In genomic region chr10:124703372-124703771, GRCh38 we compare ENCODE assay signal across 12 cellular contexts. TPM values are rescaled to one million over a fixed set of nuclear protein-coding genes. Genes with fewer than 3 reads are reported as not detected.
A peak's percentile ranks its signal among the peaks of the same experiment; 100 is the strongest.
DNase-seq lines count a peak whose midpoint lies in the region; ATAC-seq, FAIRE-seq and TF ChIP-seq lines count a peak whose summit lies in the region.
"Had no signal": no experiment of that assay in that cellular context is flagged by ENCODE, and none has a peak within 500 bp of the region (broad histone marks: within the 10 kb centered on the region; RNA-seq: fewer than 3 reads in every experiment).

No MANE protein-coding gene starts in this region.

- no peaks in the 10 kb centered on the region for H3K27me3 Mint-ChIP-seq in activated CD4-positive, alpha-beta T cell treated with anti-CD3 and anti-CD28 coated beads for 36 hours
- H3K27me3 Mint-ChIP-seq in activated naive CD8-positive, alpha-beta T cell treated with anti-CD3 and anti-CD28 coated beads, Interleukin-2, amount 50 U/mL, for 24 hours, result no peaks in the 10 kb centered on the region
- H3K27me3 Mint-ChIP-seq in memory B cell, result no peaks in the 10 kb centered on the region

- H3K9me3 Mint-ChIP-seq in activated CD4-positive, alpha-beta T cell treated with anti-CD3 and anti-CD28 coated beads for 36 hours (ENCODE audit: low read depth), result no peaks in the 10 kb centered on the region
- H3K9me3 Mint-ChIP-seq in activated naive CD8-positive, alpha-beta T cell treated with anti-CD3 and anti-CD28 coated beads, Interleukin-2, amount 50 U/mL, for 24 hours, result no peaks in the 10 kb centered on the region
- no peaks in the 10 kb centered on the region for H3K9me3 Mint-ChIP-seq in memory B cell
- H3K9me3 Mint-ChIP-seq: GM23338 had no signal

- POLR2A ChIA-PET in activated CD4-positive, alpha-beta T cell treated with anti-CD3 and anti-CD28 coated beads for 36 hours (lab: Charles Lee), result interaction anchor here (1.1 to 3.1 kb wide), 3 partner anchors 14 to 31 kb away, joined by 3 to 20 read pairs (median 12); no protein-coding TSS in a partner anchor

- ATAC-seq in activated CD4-positive, alpha-beta T cell treated with anti-CD3 and anti-CD28 coated beads for 36 hours, result no peak
- ATAC-seq in activated naive CD8-positive, alpha-beta T cell treated with anti-CD3 and anti-CD28 coated beads, Interleukin-2, amount 50 U/mL, for 24 hours, result no peak
- no peak for ATAC-seq in memory B cell (ENCODE audit: low read depth)
- no peak for ATAC-seq in omental fat pad (ENCODE audit: low FRiP score)
- ATAC-seq: A549, GM23338 had no signal

- no peak for FAIRE-seq in frontal cortex (lab: Jason Lieb, UNC)
- FAIRE-seq: A549 had no signal

- no peak for TF ChIP-seq CTCF in omental fat pad (IDR thresholded peaks at IDR 0.05)

- H3K4me3 Mint-ChIP-seq in activated CD4-positive, alpha-beta T cell treated with anti-CD3 and anti-CD28 coated beads for 36 hours, result no peak overlapping the region
- H3K4me3 Mint-ChIP-seq in activated naive CD8-positive, alpha-beta T cell treated with anti-CD3 and anti-CD28 coated beads, Interleukin-2, amount 50 U/mL, for 24 hours, result no peak overlapping the region
- H3K4me3 Mint-ChIP-seq in memory B cell, result peak overlapping the region; percentile 35
- H3K4me3 Mint-ChIP-seq: GM23338 had no signal

- H3K27ac ChIP-seq in substantia nigra (ENCODE audit: low read depth, low read length, poor library complexity, severe bottlenecking), result peak overlapping the region; percentile 99
- H3K27ac ChIP-seq: A549 had no signal

- H3K4me1 Mint-ChIP-seq in activated CD4-positive, alpha-beta T cell treated with anti-CD3 and anti-CD28 coated beads for 36 hours, result peaks cover 93% of the 10 kb centered on the region
- peaks cover 96% of the 10 kb centered on the region for H3K4me1 Mint-ChIP-seq in activated naive CD8-positive, alpha-beta T cell treated with anti-CD3 and anti-CD28 coated beads, Interleukin-2, amount 50 U/mL, for 24 hours
- H3K4me1 Mint-ChIP-seq in memory B cell, result peaks cover 82% of the 10 kb centered on the region

- DNase-seq in activated CD4-positive, alpha-beta T cell treated with anti-CD3 and anti-CD28 coated beads for 36 hours, result no peak
- no peak for DNase-seq in activated CD4-positive, alpha-beta T cell treated with anti-CD3 and anti-CD28 coated beads for 48 hours
- DNase-seq in activated naive CD8-positive, alpha-beta T cell treated with anti-CD3 and anti-CD28 coated beads, Interleukin-2, amount 50 U/mL, for 24 hours, result no peak
- no peak for DNase-seq in memory B cell (ENCODE audit: low spot score in 2 of 2)
- DNase-seq in substantia nigra (lab: John Stamatoyannopoulos, UW), result peak in 1 of 49 donors; percentile 50
- no peak for DNase-seq in omental fat pad (ENCODE audit: low spot score)
- DNase-seq in stimulated activated naive CD4-positive, alpha-beta T cell treated with Interleukin-2 at 50 U/mL for 16 hours (lab: John Stamatoyannopoulos, UW), result no peak
- no peak for DNase-seq in frontal cortex (ENCODE audit: low spot score in 2 of 2)
- DNase-seq: erythroblast, SW 1271 had no signal

- intact Hi-C loops in activated CD4-positive, alpha-beta T cell treated with anti-CD3 and anti-CD28 coated beads for 36 hours (cut with DNase I, micrococcal nuclease), result no loop called here

- H3K36me3 Mint-ChIP-seq in activated CD4-positive, alpha-beta T cell treated with anti-CD3 and anti-CD28 coated beads for 36 hours (ENCODE audit: low read depth), result peaks cover 29% of the 10 kb centered on the region
- peaks cover 21% of the 10 kb centered on the region for H3K36me3 Mint-ChIP-seq in activated naive CD8-positive, alpha-beta T cell treated with anti-CD3 and anti-CD28 coated beads, Interleukin-2, amount 50 U/mL, for 24 hours (ENCODE audit: low read depth)
- peaks cover 23% of the 10 kb centered on the region for H3K36me3 Mint-ChIP-seq in memory B cell

- CTCF ChIA-PET in activated CD4-positive, alpha-beta T cell treated with anti-CD3 and anti-CD28 coated beads for 36 hours (lab: Charles Lee), result interaction anchor here (4.7 kb wide), 1 partner anchor 38 kb away, joined by 36 read pairs; no protein-coding TSS in a partner anchor

- H3K27ac Mint-ChIP-seq in activated CD4-positive, alpha-beta T cell treated with anti-CD3 and anti-CD28 coated beads for 36 hours, result peak overlapping the region; percentile 93
- H3K27ac Mint-ChIP-seq in activated naive CD8-positive, alpha-beta T cell treated with anti-CD3 and anti-CD28 coated beads, Interleukin-2, amount 50 U/mL, for 24 hours, result peak overlapping the region; percentile 87
- peak overlapping the region; percentile 95 for H3K27ac Mint-ChIP-seq in memory B cell
- H3K27ac Mint-ChIP-seq: GM23338 had no signal

RNA-seq across cellular contexts. Expression of gene FAM53B, which starts 40.8 kb away (rescaled TPM):
- 10 to 100 TPM; 13.3 to 13.9 TPM for total RNA-seq in activated CD4-positive, alpha-beta T cell treated with anti-CD3 and anti-CD28 coated beads for 36 hours
- 10 to 100 TPM; 21.9 to 42.6 (median 32.2) TPM for total RNA-seq in omental fat pad
- 23.2 TPM for total RNA-seq in frontal cortex
